ENCODE assay signal across 8 cellular contexts in genomic region chr2:189762551-189763298, GRCh38. TPM values are rescaled to one million over a fixed set of nuclear protein-coding genes. Genes with fewer than 3 reads are reported as not detected.
DNase-seq lines count a peak whose midpoint lies in the region; ATAC-seq and TF ChIP-seq lines count a peak whose summit lies in the region.

TSS of gene OSGEPL1 (minus strand) at chr2:189762792. CDS start at chr2:189761640, 1,152 bp downstream.

- no peaks in the 10 kb centered on the region for H3K9me3 Mint-ChIP-seq in Caco-2 (ENCODE audit: unreplicated experiment)
- H3K9me3 Mint-ChIP-seq in activated CD8-positive, alpha-beta memory T cell treated with anti-CD3 and anti-CD28 coated beads, Interleukin-2, amount 10 ng/mL, durations not matched to agents 7 days and 5 days (ENCODE audit: low read depth): no peaks in the 10 kb centered on the region

- TSS peak; percentile 81 for BruUV-seq in Caco-2 (replicated peaks; lab: Mats Ljungman, UMichigan)

- H3K9me3 ChIP-seq in Caco-2: no peaks in the 10 kb centered on the region
- no peaks in the 10 kb centered on the region for H3K9me3 ChIP-seq in endocrine pancreas (ENCODE audit: control insufficient read depth, low read length)

- H3K79me2 ChIP-seq in mesendoderm (ENCODE audit: control insufficient read depth, insufficient read depth, low read length): no peaks in the 10 kb centered on the region

- H3K27me3 ChIP-seq in Caco-2 (replicated peaks; ENCODE audit: control insufficient read depth, insufficient read depth, low read length): no peaks in the 10 kb centered on the region
- H3K27me3 ChIP-seq in endocrine pancreas (ENCODE audit: control insufficient read depth, insufficient read depth, low read length): no peaks in the 10 kb centered on the region
- no peaks in the 10 kb centered on the region for H3K27me3 ChIP-seq in mesendoderm (ENCODE audit: insufficient read depth, low read length, poor library complexity)

- H3K9ac ChIP-seq in endocrine pancreas (ENCODE audit: control insufficient read depth, insufficient read depth, low read length) (peak within 1 kb of the TSS; percentile 62), mesendoderm (ENCODE audit: low read length) (peak within 1 kb of the TSS; percentile 92)

- peak; percentile 47 to 74 for TF ChIP-seq CTCF in Caco-2 (IDR thresholded peaks at IDR 0.05; ENCODE audit: insufficient read depth in 1 of 2, low read depth in 1 of 2, low read length in 1 of 2, severe bottlenecking in 1 of 2, unreplicated experiment in 1 of 2)

- peak within 1 kb of the TSS; percentile 24 for H3K23ac ChIP-seq in mesendoderm (ENCODE audit: low read length)

- no peak within 1 kb of the TSS for H2BK15ac ChIP-seq in mesendoderm (replicated peaks; ENCODE audit: low read depth)

- WGBS in mesendoderm (ENCODE audit: extremely low coverage, insufficient coverage, low lambda C conversion rate): no CpG with 5 or more reads among the region's 33 CpGs

- peaks cover 18% of the 10 kb centered on the region for H3K36me3 Mint-ChIP-seq in Caco-2 (ENCODE audit: insufficient read depth, unreplicated experiment)
- peaks cover 13% of the 10 kb centered on the region for H3K36me3 Mint-ChIP-seq in activated CD8-positive, alpha-beta memory T cell treated with anti-CD3 and anti-CD28 coated beads, Interleukin-2, amount 10 ng/mL, durations not matched to agents 7 days and 5 days

- H3K18ac ChIP-seq in mesendoderm (ENCODE audit: low read length): peak within 1 kb of the TSS; percentile 60

- no peaks in the 10 kb centered on the region for H3K27me3 Mint-ChIP-seq in Caco-2 (ENCODE audit: insufficient read depth, unreplicated experiment)
- no peaks in the 10 kb centered on the region for H3K27me3 Mint-ChIP-seq in activated CD8-positive, alpha-beta memory T cell treated with anti-CD3 and anti-CD28 coated beads, Interleukin-2, amount 10 ng/mL, durations not matched to agents 7 days and 5 days

- H3K27ac ChIP-seq in mesendoderm (ENCODE audit: low read depth, low read length): peak within 1 kb of the TSS; percentile 77

- H3K79me1 ChIP-seq in mesendoderm (ENCODE audit: low read length): no peaks in the 10 kb centered on the region

- ATAC-seq in GM21360 (IDR thresholded peaks at IDR 0.05; ENCODE audit: unreplicated experiment): peak; percentile 97
- peak; percentile 96 for ATAC-seq in activated CD8-positive, alpha-beta memory T cell treated with anti-CD3 and anti-CD28 coated beads, Interleukin-2, amount 10 ng/mL, durations not matched to agents 7 days and 5 days

- peak within 1 kb of the TSS; percentile 48 for H3K4me3 ChIP-seq in Caco-2 (ENCODE audit: low read depth, low read length)
- peak within 1 kb of the TSS; percentile 95 for H3K4me3 ChIP-seq in endocrine pancreas (ENCODE audit: control insufficient read depth, insufficient read depth, low read length)
- H3K4me3 ChIP-seq in mesendoderm (ENCODE audit: low read length): peak within 1 kb of the TSS; percentile 70

- peak within 1 kb of the TSS; percentile 98 for H3K4me3 Mint-ChIP-seq in Caco-2 (ENCODE audit: unreplicated experiment)
- peak within 1 kb of the TSS; percentile 92 for H3K4me3 Mint-ChIP-seq in activated CD8-positive, alpha-beta memory T cell treated with anti-CD3 and anti-CD28 coated beads, Interleukin-2, amount 10 ng/mL, durations not matched to agents 7 days and 5 days

- no peaks in the 10 kb centered on the region for H3K4me1 Mint-ChIP-seq in Caco-2 (ENCODE audit: low read depth, unreplicated experiment)
- H3K4me1 Mint-ChIP-seq in activated CD8-positive, alpha-beta memory T cell treated with anti-CD3 and anti-CD28 coated beads, Interleukin-2, amount 10 ng/mL, durations not matched to agents 7 days and 5 days: peaks cover 14% of the 10 kb centered on the region

- intact Hi-C loops in Caco-2 (cut with micrococcal nuclease; ENCODE audit: unreplicated experiment): loop anchor here (1.0 to 10.0 kb wide), 6 partner anchors 11 to 318 kb away; partner anchors contain the start of genes ANKAR, ASNSD1, ORMDL1 and PMS1

- POLR2A ChIA-PET in Caco-2 (lab: Charles Lee): interaction anchor here (0.6 to 1.2 kb wide), 5 partner anchors 17 to 182 kb away, joined by 3 to 16 read pairs (median 5); partner anchors contain the start of genes ORMDL1, PMS1 and SLC40A1

- H2BK120ac ChIP-seq in mesendoderm (ENCODE audit: low read depth, low read length): no peak within 1 kb of the TSS

- H4K5ac ChIP-seq in mesendoderm (ENCODE audit: low read length): peak within 1 kb of the TSS; percentile 36

- peak within 1 kb of the TSS; percentile 43 for H2BK5ac ChIP-seq in mesendoderm (ENCODE audit: low read length)

- DNase-seq in Caco-2: peak; percentile 95 to 97
- peak; percentile 94 for DNase-seq in HT1080 (ENCODE audit: low read depth)
- peak; percentile 89 to 95 for DNase-seq in NOMO-1 (lab: John Stamatoyannopoulos, UW; ENCODE audit: unreplicated experiment in 2 of 2)
- peak; percentile 96 for DNase-seq in activated CD8-positive, alpha-beta memory T cell treated with anti-CD3 and anti-CD28 coated beads, Interleukin-2, amount 10 ng/mL, durations not matched to agents 7 days and 5 days
- peak; percentile 99 for DNase-seq in mesendoderm
- peak; percentile 87 for DNase-seq in stimulated activated CD8-positive, alpha-beta memory T cell treated with anti-CD3 and anti-CD28 coated beads, Interleukin-15, amount 100 ng/mL, for 1 hour (ENCODE audit: low read depth)

- H3K56ac ChIP-seq in mesendoderm (ENCODE audit: low read length): peak within 1 kb of the TSS; percentile 96

- H3K4ac ChIP-seq in mesendoderm (ENCODE audit: low read depth, low read length): peak within 1 kb of the TSS; percentile 79

- no peak within 1 kb of the TSS for H4K8ac ChIP-seq in mesendoderm (ENCODE audit: low read depth, low read length)

- H3K4me2 ChIP-seq in mesendoderm (ENCODE audit: low read length): peak within 1 kb of the TSS; percentile 65

- H3K4me1 ChIP-seq in Caco-2: peaks cover 8% of the 10 kb centered on the region; the same call in 1 of the 2 replicates
- peaks cover 16% of the 10 kb centered on the region for H3K4me1 ChIP-seq in endocrine pancreas (ENCODE audit: control insufficient read depth, insufficient read depth, low read length)
- H3K4me1 ChIP-seq in mesendoderm (ENCODE audit: control insufficient read depth, low read depth, low read length): no peaks in the 10 kb centered on the region

- CTCF ChIA-PET in Caco-2 (lab: Charles Lee): interaction anchor here (0.5 to 1.5 kb wide), 17 partner anchors 9 to 1072 kb away, joined by 3 to 14 read pairs (median 4); partner anchors contain the start of genes ANKAR, ASNSD1, ORMDL1 and PMS1
- CTCF ChIA-PET in activated CD8-positive, alpha-beta memory T cell treated with anti-CD3 and anti-CD28 coated beads, Interleukin-2, amount 10 ng/mL, durations not matched to agents 7 days and 5 days (lab: Charles Lee): interaction anchor here (0.8 to 3.9 kb wide), 21 partner anchors 9 to 1915 kb away, joined by 3 to 31 read pairs (median 5); partner anchors contain the start of genes ANKAR, ASNSD1, ORMDL1 and PMS1

- H3K36me3 ChIP-seq in Caco-2 (ENCODE audit: control insufficient read depth, insufficient read depth, low read length) (no peaks in the 10 kb centered on the region), endocrine pancreas (ENCODE audit: control insufficient read depth, insufficient read depth, low read length) (no peaks in the 10 kb centered on the region), mesendoderm (ENCODE audit: control insufficient read depth, insufficient read depth, low read length) (no peaks in the 10 kb centered on the region)

- peak within 1 kb of the TSS; percentile 87 for H3K27ac Mint-ChIP-seq in Caco-2 (ENCODE audit: unreplicated experiment)
- peak within 1 kb of the TSS; percentile 98 for H3K27ac Mint-ChIP-seq in activated CD8-positive, alpha-beta memory T cell treated with anti-CD3 and anti-CD28 coated beads, Interleukin-2, amount 10 ng/mL, durations not matched to agents 7 days and 5 days

- H2AK5ac ChIP-seq in mesendoderm (ENCODE audit: low read length): no peak within 1 kb of the TSS

RNA-seq across cellular contexts. Expression of gene OSGEPL1, which starts in this region (rescaled TPM):
- 5.0 and 5.3 TPM in 2 replicates for total RNA-seq in Caco-2 (2022)
- total RNA-seq in HT1080 (2014; rRNA removed; shearing (Covaris generic)): 11.5 and 14.2 TPM in 2 replicates
- polyA plus RNA-seq in HT1080 (2015; cell fraction: cytosol; rRNA removed): 14.9 and 18.1 TPM in 2 replicates
- polyA plus RNA-seq in HT1080 (2015; cell fraction: nucleus; rRNA removed): 35.9 and 40.6 TPM in 2 replicates
- total RNA-seq in activated CD8-positive, alpha-beta memory T cell treated with anti-CD3 and anti-CD28 coated beads, Interleukin-2, amount 10 ng/mL, durations not matched to agents 7 days and 5 days: 10 to 100 TPM in 1 of 2 experiments, 1 to 10 TPM in 1; 10.0 to 11.3 TPM
- 5.3 TPM for polyA plus RNA-seq in mesendoderm (2013, experiment 1 of 2)
- polyA plus RNA-seq in mesendoderm (2013, experiment 2 of 2): 5.2 TPM

Comparison
In these comparisons a context has a peak if more than half of its experiments do, and no peak if none do; other contexts are left out.
1. Peak in every context shown above with its lines: DNase-seq, ATAC-seq, H3K4me3 ChIP-seq and H3K27ac ChIP-seq.